Comparison of ENCODE assay signal across 8 cellular contexts in genomic region chr17:45385331-45385997, GRCh38. TPM values are rescaled to one million over a fixed set of nuclear protein-coding genes. Genes with fewer than 3 reads are reported as not detected.
A peak's percentile ranks its signal among the peaks of the same experiment; 100 is the strongest.
DNase-seq lines count a peak whose midpoint lies in the region; ATAC-seq and TF ChIP-seq lines count a peak whose summit lies in the region.

No MANE protein-coding gene starts in this region.

- POLR2A ChIA-PET in AG04449 (lab: Yijun Ruan, JAX), result interaction anchor here (0.6 to 2.1 kb wide), 3 partner anchors 92 to 109 kb away, joined by 3 to 6 read pairs (median 3); no protein-coding TSS in a partner anchor

- H3K9me3 ChIP-seq in heart right ventricle, result no peaks in the 10 kb centered on the region

- 7 to 10% methylated on average over 13 of the region's 13 CpGs for WGBS in heart right ventricle, 2 donors

- H3K36me3 ChIP-seq in heart right ventricle, result no peaks in the 10 kb centered on the region

- H3K4me1 Mint-ChIP-seq in T-helper 2 cell treated with Interferon-gamma antibody and Interleukin-4, amounts not matched to agents 5 μg/mL and 100 μg/mL, for 36 hours (ENCODE audit: low read depth), result peaks cover 16% of the 10 kb centered on the region

- TF ChIP-seq CTCF in AG04449 (IDR thresholded peaks at IDR 0.05; ENCODE audit: insufficient read depth, low read length, missing control alignments), result peak; percentile 96
- TF ChIP-seq CTCF in heart right ventricle (IDR thresholded peaks at IDR 0.05), result peak; percentile 96 to 100 (median 98)

- H3K4me3 ChIP-seq in AG04449 (ENCODE audit: low read depth, low read length), result no peak overlapping the region
- H3K4me3 ChIP-seq in heart right ventricle, result no peak overlapping the region

- peaks cover 0 to 47% (median 20%) of the 10 kb centered on the region in 9 donors for H3K4me1 ChIP-seq in heart right ventricle

- H3K9me3 Mint-ChIP-seq in T-helper 2 cell treated with Interferon-gamma antibody and Interleukin-4, amounts not matched to agents 5 μg/mL and 100 μg/mL, for 36 hours, result no peaks in the 10 kb centered on the region

- intact Hi-C loops in heart right ventricle (cut with DNase I), result loop anchor here (1.0 to 10.0 kb wide), 9 partner anchors 108 to 251 kb away; partner anchors contain the start of genes ACBD4 (in 1 of the 10), FMNL1 (in 1 of the 10) and PLCD3 (in 1 of the 10)

- DNase-seq in AG04449 (ENCODE audit: low read depth, low spot score) (no peak), NCI-H187 (lab: John Stamatoyannopoulos, UW) (peak; percentile 54 to 72), amniotic epithelial cell (ENCODE audit: low read depth) (peak; percentile 65), heart right ventricle (peak; percentile 90 to 91), retina (peak; percentile 84), OCI-M2 (lab: John Stamatoyannopoulos, UW; ENCODE audit: unreplicated experiment) (no peak)
- peak; percentile 84 for DNase-seq in T-helper 2 cell treated with Interferon-gamma antibody and Interleukin-4, amounts not matched to agents 5 μg/mL and 100 μg/mL, for 36 hours (ENCODE audit: low spot score)

- H3K36me3 Mint-ChIP-seq in T-helper 2 cell treated with Interferon-gamma antibody and Interleukin-4, amounts not matched to agents 5 μg/mL and 100 μg/mL, for 36 hours (ENCODE audit: low read depth), result no peaks in the 10 kb centered on the region

- peak; percentile 62 for ATAC-seq in GM19463 (IDR thresholded peaks at IDR 0.05; ENCODE audit: unreplicated experiment)
- peak; percentile 91 to 97 (median 95) for ATAC-seq in heart right ventricle

- peak overlapping the region in 1 of 10 donors; percentile 49 for H3K27ac ChIP-seq in heart right ventricle

- H3K27me3 ChIP-seq in heart right ventricle, result peaks cover 0 to 8% (median 0%) of the 10 kb centered on the region in 7 donors

- CTCF ChIA-PET in AG04449 (lab: Yijun Ruan, JAX), result interaction anchor here (0.6 to 19.3 kb wide), 37 partner anchors 10 to 250 kb away, joined by 3 to 828 read pairs (median 6); partner anchors contain the start of genes ACBD4, FMNL1, MAP3K14 and SPATA32

- peaks cover 3% of the 10 kb centered on the region for H3K27me3 Mint-ChIP-seq in T-helper 2 cell treated with Interferon-gamma antibody and Interleukin-4, amounts not matched to agents 5 μg/mL and 100 μg/mL, for 36 hours (ENCODE audit: low read depth)

- H3K4me3 Mint-ChIP-seq in T-helper 2 cell treated with Interferon-gamma antibody and Interleukin-4, amounts not matched to agents 5 μg/mL and 100 μg/mL, for 36 hours, result no peak overlapping the region

- H3K27ac Mint-ChIP-seq in T-helper 2 cell treated with Interferon-gamma antibody and Interleukin-4, amounts not matched to agents 5 μg/mL and 100 μg/mL, for 36 hours, result peak overlapping the region; percentile 65

RNA-seq across cellular contexts. Expression of gene ARHGAP27, which starts 47.2 kb away (rescaled TPM):
- total RNA-seq in heart right ventricle, result 10 to 100 TPM; 15.2 to 46.9 (median 25.3) TPM
- polyA plus RNA-seq in heart right ventricle, result 10 to 100 TPM; 17.9 to 65.8 TPM

Comparison
In these comparisons a context has a peak if more than half of its experiments do, and no peak if none do; other contexts are left out.
1. DNase-seq: peak in NCI-H187 (2 of 2), T-helper 2 cell treated with Interferon-gamma antibody and Interleukin-4, amounts not matched to agents 5 μg/mL and 100 μg/mL, for 36 hours (single experiment), amniotic epithelial cell (single experiment), heart right ventricle (2 of 2) and retina (single experiment); none in AG04449 (single experiment) and OCI-M2 (single experiment).